Comparison of ENCODE assay signal across 1 cellular context in the genomic region with DNA sequence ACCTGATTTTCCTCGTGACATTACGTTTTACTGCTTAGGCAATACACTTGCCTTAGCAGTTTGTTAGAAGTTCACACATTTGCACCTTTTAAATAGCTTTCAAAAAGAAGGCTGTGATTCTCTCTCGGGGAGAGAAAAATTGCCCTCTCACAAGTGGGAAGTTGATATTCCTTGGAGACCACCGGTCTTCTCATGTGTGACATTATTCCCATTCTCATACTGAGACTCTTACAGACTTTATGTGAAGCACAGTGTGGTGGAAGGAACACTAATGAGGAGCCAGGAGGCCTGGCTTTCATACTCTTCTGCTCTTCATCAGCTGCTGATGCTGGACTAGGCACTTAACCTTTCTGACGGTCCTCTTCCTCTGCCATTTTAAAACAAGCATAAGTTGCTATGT.
TF ChIP-seq lines count a peak whose summit lies in the region.

No MANE protein-coding gene starts in this region.

TF ChIP-seq in GM23338, 12 proteins besides CTCF, POLR2A, EP300 and RAD21 (continued from another document):
- TF ChIP-seq STAT1 (IDR thresholded peaks at IDR 0.05; ENCODE audit: unreplicated experiment) (no peak), JUNB (IDR thresholded peaks at IDR 0.05; ENCODE audit: unreplicated experiment) (no peak), POLR2AphosphoS5 (IDR thresholded peaks at IDR 0.05; ENCODE audit: low read depth) (no peak), NANOG (IDR thresholded peaks at IDR 0.05; ENCODE audit: borderline replicate concordance) (no peak), ZNF331 (CRISPR knock-in tag; IDR thresholded peaks at IDR 0.05; ENCODE audit: low read depth) (no peak), EZH2 (IDR thresholded peaks at IDR 0.05; ENCODE audit: low read depth, unreplicated experiment) (no peak), EZH2phosphoT487 (IDR thresholded peaks at IDR 0.05; ENCODE audit: unreplicated experiment) (no peak), CREB1 (CRISPR knock-in tag; IDR thresholded peaks at IDR 0.05; ENCODE audit: low read depth) (no peak), ZNF462 (CRISPR knock-in tag; IDR thresholded peaks at IDR 0.05) (no peak)
